Comparison of ENCODE assay signal across 1 cellular context in genomic region chr5:1567527-1568200, GRCh38.
A peak's percentile ranks its signal among the peaks of the same experiment; 100 is the strongest.
TF ChIP-seq lines count a peak whose summit lies in the region.
"Not testable (repeated sequence)": the region's sequence is repeated elsewhere in the genome, so short reads cannot be mapped to it uniquely, and the experiment has no call there.

No MANE protein-coding gene starts in this region.

TF ChIP-seq in HepG2, 621 proteins besides CTCF, POLR2A, EP300 and RAD21 (continues in another document):
- TF ChIP-seq ZBTB33 (CRISPR knock-in tag; IDR thresholded peaks at IDR 0.05) (0 out of 2 replicates have a peak, but pooled peaks have one; percentile 16), GATAD2A (CRISPR knock-in tag; IDR thresholded peaks at IDR 0.05) (peak; percentile 22; the same call in 1 of the 2 replicates), ZFY (CRISPR knock-in tag; IDR thresholded peaks at IDR 0.05) (peak; percentile 34; the same call in 1 of the 2 replicates), ZNF766 (CRISPR knock-in tag; IDR thresholded peaks at IDR 0.05; ENCODE audit: borderline replicate concordance) (0 out of 2 replicates have a peak, but pooled peaks have one; percentile 31), NKX3-1 (CRISPR knock-in tag; IDR thresholded peaks at IDR 0.05) (0 out of 2 replicates have a peak, but pooled peaks have one; percentile 33), ZBTB39 (CRISPR knock-in tag; IDR thresholded peaks at IDR 0.05) (peak; percentile 92; the same call in 1 of the 2 replicates), ZNF414 (CRISPR knock-in tag; IDR thresholded peaks at IDR 0.05) (0 out of 2 replicates have a peak, but pooled peaks have one; percentile 3), ZFP90 (CRISPR knock-in tag; IDR thresholded peaks at IDR 0.05; ENCODE audit: borderline replicate concordance) (peak; percentile 22; the same call in 1 of the 2 replicates), ZNF264 (CRISPR knock-in tag; IDR thresholded peaks at IDR 0.05) (0 out of 2 replicates have a peak, but pooled peaks have one; percentile 29), HIC2 (CRISPR knock-in tag; IDR thresholded peaks at IDR 0.05; ENCODE audit: low read depth) (peak; percentile 35; the same call in 1 of the 2 replicates), SALL1 (CRISPR knock-in tag; IDR thresholded peaks at IDR 0.05) (peak; percentile 25), ZBTB38 (CRISPR knock-in tag; IDR thresholded peaks at IDR 0.05) (peak; percentile 99), PHF21A (CRISPR knock-in tag; IDR thresholded peaks at IDR 0.05) (peak; percentile 74), ZNF598 (CRISPR knock-in tag; IDR thresholded peaks at IDR 0.05; ENCODE audit: borderline replicate concordance) (0 out of 2 replicates have a peak, but pooled peaks have one; percentile 29), ONECUT2 (CRISPR knock-in tag; IDR thresholded peaks at IDR 0.05) (peak; percentile 67; the same call in 1 of the 2 replicates), ZNF687 (CRISPR knock-in tag; IDR thresholded peaks at IDR 0.05) (peak; percentile 70), ETV5 (CRISPR knock-in tag; IDR thresholded peaks at IDR 0.05; ENCODE audit: borderline replicate concordance) (peak; percentile 15; the same call in 1 of the 2 replicates), ZNF142 (CRISPR knock-in tag; IDR thresholded peaks at IDR 0.05) (0 out of 2 replicates have a peak, but pooled peaks have one; percentile 39), FOXJ3 (CRISPR knock-in tag; IDR thresholded peaks at IDR 0.05; ENCODE audit: borderline replicate concordance) (peak; percentile 35; the same call in 1 of the 2 replicates), ZBTB20 (CRISPR knock-in tag; IDR thresholded peaks at IDR 0.05; ENCODE audit: borderline replicate concordance, low read depth) (peak; percentile 16; the same call in 1 of the 2 replicates), SOX13 (CRISPR knock-in tag; conservative IDR thresholded peaks at IDR 0.05 in 1 of 2, IDR thresholded peaks at IDR 0.05 in 1 of 2) (0 out of 4 replicates have a peak, but pooled peaks of 1 of the 2 experiments have one; percentile 33), CREB3 (CRISPR knock-in tag; IDR thresholded peaks at IDR 0.05) (0 out of 2 replicates have a peak, but pooled peaks have one; percentile 13), ZNF503 (CRISPR knock-in tag; IDR thresholded peaks at IDR 0.05) (0 out of 2 replicates have a peak, but pooled peaks have one; percentile 14), MED1 (CRISPR knock-in tag; IDR thresholded peaks at IDR 0.05) (peak; percentile 92), IRF2 (CRISPR knock-in tag; IDR thresholded peaks at IDR 0.05) (peak; percentile 1; the same call in 1 of the 2 replicates), DMAP1 (CRISPR knock-in tag; IDR thresholded peaks at IDR 0.05) (0 out of 2 replicates have a peak, but pooled peaks have one; percentile 13), SAP130 (CRISPR knock-in tag; IDR thresholded peaks at IDR 0.05; ENCODE audit: low read depth) (peak; percentile 21; the same call in 1 of the 2 replicates), YEATS4 (CRISPR knock-in tag; IDR thresholded peaks at IDR 0.05; ENCODE audit: borderline replicate concordance) (peak; percentile 44; the same call in 1 of the 2 replicates), MIXL1 (CRISPR knock-in tag; IDR thresholded peaks at IDR 0.05) (0 out of 2 replicates have a peak, but pooled peaks have one; percentile 10)
- not testable (repeated sequence) for TF ChIP-seq SOX13 (IDR thresholded peaks at IDR 0.05)
